In genomic region chr17:2054262-2054739, GRCh38 we compare ENCODE assay signal across 6 cellular contexts. TPM values are rescaled to one million over a fixed set of nuclear protein-coding genes. Genes with fewer than 3 reads are reported as not detected.
DNase-seq lines count a peak whose midpoint lies in the region; ATAC-seq lines count a peak whose summit lies in the region.

No MANE protein-coding gene starts in this region.

- no peaks in the 10 kb centered on the region for H3K9me3 Mint-ChIP-seq in natural killer cell treated with Interleukin-12 subunit alpha and Interleukin-12 subunit beta and Interleukin-15 and Interleukin-18, amount 100 ng/mL, for 72 hours

- peaks cover 17 to 19% of the 10 kb centered on the region in 2 donors for H3K4me1 Mint-ChIP-seq in natural killer cell treated with Interleukin-12 subunit alpha and Interleukin-12 subunit beta and Interleukin-15 and Interleukin-18, amount 100 ng/mL, for 72 hours (ENCODE audit: low read depth in 2 of 2)

- no peaks in the 10 kb centered on the region for H3K27me3 Mint-ChIP-seq in natural killer cell treated with Interleukin-12 subunit alpha and Interleukin-12 subunit beta and Interleukin-15 and Interleukin-18, amount 100 ng/mL, for 72 hours

- peaks cover 91% of the 10 kb centered on the region for H3K27me3 ChIP-seq in BLaER1

- peak overlapping the region; percentile 80 for H3K4me3 Mint-ChIP-seq in natural killer cell treated with Interleukin-12 subunit alpha and Interleukin-12 subunit beta and Interleukin-15 and Interleukin-18, amount 100 ng/mL, for 72 hours

- H3K36me3 ChIP-seq in BLaER1 = peaks cover 12% of the 10 kb centered on the region; the same call in 1 of the 2 replicates

- H3K9me3 ChIP-seq in BLaER1 = no peaks in the 10 kb centered on the region

- peaks cover 67% of the 10 kb centered on the region for H3K4me1 ChIP-seq in BLaER1

- H3K9ac ChIP-seq in BLaER1 = no peak overlapping the region

- H3K4me3 ChIP-seq in BLaER1 = peak overlapping the region; percentile 74
- H3K4me3 ChIP-seq in Jurkat, Clone E6-1 (ENCODE audit: low read length) = peak overlapping the region; percentile 56

- peak overlapping the region; percentile 51 to 55 for H3K27ac Mint-ChIP-seq in natural killer cell treated with Interleukin-12 subunit alpha and Interleukin-12 subunit beta and Interleukin-15 and Interleukin-18, amount 100 ng/mL, for 72 hours

- no peak for DNase-seq in Jurkat, Clone E6-1 (ENCODE audit: low read depth, low spot score)
- DNase-seq in astrocyte of the hippocampus (ENCODE audit: low read depth, low spot score) (peak; percentile 77), hippocampal formation (lab: John Stamatoyannopoulos, UW) (no peak)
- DNase-seq in natural killer cell treated with Interleukin-12 subunit alpha and Interleukin-12 subunit beta and Interleukin-15 and Interleukin-18, amount 100 ng/mL, for 72 hours (ENCODE audit: low spot score) = peak; percentile 82

- no peak overlapping the region for H3K27ac ChIP-seq in BLaER1

- peak overlapping the region; percentile 100 for H3K4me2 ChIP-seq in BLaER1

- ATAC-seq in natural killer cell treated with Interleukin-12 subunit alpha and Interleukin-12 subunit beta and Interleukin-15 and Interleukin-18, amount 100 ng/mL, for 72 hours = peak; percentile 15 to 21
- no peak for ATAC-seq in HG02571 (IDR thresholded peaks at IDR 0.05; ENCODE audit: unreplicated experiment)

- H3K36me3 Mint-ChIP-seq in natural killer cell treated with Interleukin-12 subunit alpha and Interleukin-12 subunit beta and Interleukin-15 and Interleukin-18, amount 100 ng/mL, for 72 hours = no peaks in the 10 kb centered on the region

- peaks cover 69% of the 10 kb centered on the region for H4K20me1 ChIP-seq in BLaER1

RNA-seq across cellular contexts. Expression of gene HIC1, which starts 0.6 kb away (rescaled TPM):
- 2.7 TPM for polyA plus RNA-seq in Jurkat, Clone E6-1 (2012; ENCODE audit: insufficient read depth, insufficient read length)
- total RNA-seq in natural killer cell treated with Interleukin-12 subunit alpha and Interleukin-12 subunit beta and Interleukin-15 and Interleukin-18, amount 100 ng/mL, for 72 hours = 10 to 100 TPM; 24.8 to 56.7 TPM

RNA-seq across cellular contexts. Expression of gene OVCA2, which starts 12.5 kb away (rescaled TPM):
- 20.8 TPM for polyA plus RNA-seq in Jurkat, Clone E6-1 (2012; ENCODE audit: insufficient read depth, insufficient read length)
- 10 to 100 TPM; 35.5 to 49.8 TPM for total RNA-seq in natural killer cell treated with Interleukin-12 subunit alpha and Interleukin-12 subunit beta and Interleukin-15 and Interleukin-18, amount 100 ng/mL, for 72 hours

RNA-seq across cellular contexts. Expression of gene DPH1, which starts 24.3 kb away (rescaled TPM):
- polyA plus RNA-seq in Jurkat, Clone E6-1 (2012; ENCODE audit: insufficient read depth, insufficient read length) = 21.1 TPM
- total RNA-seq in natural killer cell treated with Interleukin-12 subunit alpha and Interleukin-12 subunit beta and Interleukin-15 and Interleukin-18, amount 100 ng/mL, for 72 hours = 10 to 100 TPM; 32.5 to 34.7 TPM

RNA-seq across cellular contexts. Expression of gene RTN4RL1, which starts 29.2 kb away (rescaled TPM):
- 4.6 TPM for polyA plus RNA-seq in Jurkat, Clone E6-1 (2012; ENCODE audit: insufficient read depth, insufficient read length)
- not detected for total RNA-seq in natural killer cell treated with Interleukin-12 subunit alpha and Interleukin-12 subunit beta and Interleukin-15 and Interleukin-18, amount 100 ng/mL, for 72 hours

Comparison
In these comparisons a context has a peak if more than half of its experiments do, and no peak if none do; other contexts are left out.
1. DNase-seq: peak in astrocyte of the hippocampus (single experiment) and natural killer cell treated with Interleukin-12 subunit alpha and Interleukin-12 subunit beta and Interleukin-15 and Interleukin-18, amount 100 ng/mL, for 72 hours (single experiment); none in Jurkat, Clone E6-1 (single experiment) and hippocampal formation (0 of 2).